In genomic region chr2:208064220-208064951, GRCh38 we compare ENCODE assay signal across 1 cellular context.
TF ChIP-seq lines count a peak whose summit lies in the region.

No MANE protein-coding gene starts in this region.

TF ChIP-seq in HCT116, 20 proteins besides CTCF, POLR2A, EP300 and RAD21 (continued from another document):
- TF ChIP-seq ZBTB33 (IDR thresholded peaks at IDR 0.05; ENCODE audit: extremely low read depth, insufficient replicate concordance, low read length) (no peak), JUND (IDR thresholded peaks at IDR 0.05) (no peak)
